Comparison of ENCODE assay signal across 27 cellular contexts in the genomic region with DNA sequence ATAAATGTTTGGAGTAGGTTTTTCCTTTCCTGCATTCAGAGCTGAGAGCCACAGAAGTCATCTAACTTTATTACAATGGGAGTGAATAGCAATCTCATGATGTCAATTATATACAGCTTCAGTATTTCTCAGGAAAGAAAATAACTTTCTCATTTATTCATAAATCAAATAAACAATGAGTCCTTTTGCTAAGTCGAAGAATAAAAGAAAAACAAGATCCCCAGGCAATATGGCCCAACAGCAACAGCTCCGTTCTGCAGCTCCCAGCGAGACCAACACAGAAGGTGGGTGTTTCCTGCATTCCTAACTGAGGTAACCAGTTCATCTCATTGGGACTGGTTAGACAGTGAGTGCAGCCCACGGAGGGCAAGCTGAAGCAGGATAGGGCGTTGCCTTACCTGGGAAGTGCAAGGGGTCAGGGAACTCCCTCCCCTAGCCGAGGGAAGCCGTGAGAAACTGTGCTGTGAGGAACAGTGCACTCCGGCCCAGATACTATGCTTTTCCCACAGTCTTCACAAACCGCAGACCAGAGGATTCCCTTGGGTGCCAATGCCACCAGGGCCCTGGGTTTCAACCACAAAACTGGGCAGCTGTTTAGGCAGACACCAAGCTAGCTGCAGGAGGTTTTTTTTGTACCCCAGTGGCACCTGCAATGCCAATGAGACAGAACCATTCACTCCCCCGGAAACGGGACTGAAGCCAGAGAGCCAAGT.
A peak's percentile ranks its signal among the peaks of the same experiment; 100 is the strongest.
DNase-seq lines count a peak whose midpoint lies in the region; ATAC-seq and TF ChIP-seq lines count a peak whose summit lies in the region.
"Had no signal": no experiment of that assay in that cellular context is flagged by ENCODE, and none has a peak within 500 bp of the region (broad histone marks: within the 10 kb centered on the region; RNA-seq: fewer than 3 reads in every experiment).

No MANE protein-coding gene starts in this region.

- no peaks in the 10 kb centered on the region for H3K27me3 ChIP-seq in RWPE2 (ENCODE audit: insufficient read depth, poor library complexity, severe bottlenecking)
- H3K27me3 ChIP-seq: colonic mucosa, gastroesophageal sphincter had no signal

- ATAC-seq in RWPE2 (ENCODE audit: low read depth): 0 out of 3 replicates have a peak, but pooled peaks have one; percentile 10
- ATAC-seq in esophagus mucosa: peak; percentile 49
- ATAC-seq: activated CD4-positive, CD25-positive, alpha-beta regulatory T cell treated with anti-CD3 and anti-CD28 coated beads, Interleukin-2, amount 50 U/mL, for 24 hours; effector memory CD8-positive, alpha-beta T cell; gastroesophageal sphincter; left lobe of liver; sciatic nerve; stimulated activated naive B cell treated with anti-CD40 and anti-IgM and Interleukin-4, amounts not matched to agents 10 μg/mL and 1 μg/mL and 100 μg/mL, for 72 hours; T-cell had no signal

- H3K36me3 ChIP-seq in RWPE2 (ENCODE audit: low read depth): no peaks in the 10 kb centered on the region
- H3K36me3 ChIP-seq: colonic mucosa, gastroesophageal sphincter, HAP-1, prostate gland had no signal

- peaks cover 4% of the 10 kb centered on the region for H3K4me1 ChIP-seq in RWPE2 (ENCODE audit: insufficient read depth, poor library complexity, severe bottlenecking)
- H3K4me1 ChIP-seq: colonic mucosa, gastroesophageal sphincter, HAP-1, prostate gland had no signal

- H3K4me3 ChIP-seq in RWPE2 (ENCODE audit: severe bottlenecking): no peak overlapping the region
- H3K4me3 ChIP-seq: colonic mucosa, gastroesophageal sphincter, HAP-1, prostate gland had no signal

- no peak for TF ChIP-seq CTCF in RWPE2 (IDR thresholded peaks at IDR 0.05; ENCODE audit: poor library complexity, severe bottlenecking)

- no peaks in the 10 kb centered on the region for H3K9me3 ChIP-seq in RWPE2 (ENCODE audit: severe bottlenecking)
- H3K9me3 ChIP-seq: colonic mucosa, HAP-1, prostate gland had no signal

- H3K27ac ChIP-seq in RWPE2 (ENCODE audit: poor library complexity, severe bottlenecking): no peak overlapping the region
- peak overlapping the region; percentile 12 for H3K27ac ChIP-seq in substantia nigra (ENCODE audit: low read depth, low read length, poor library complexity, severe bottlenecking)
- H3K27ac ChIP-seq: colonic mucosa, gastroesophageal sphincter, prostate gland had no signal

- DNase-seq in HCEC 1CT (peak; percentile 18), RWPE2 (ENCODE audit: low spot score) (no peak), substantia nigra (lab: John Stamatoyannopoulos, UW) (no peak), NCI-H748 (lab: John Stamatoyannopoulos, UW; ENCODE audit: unreplicated experiment) (no peak), NCI-H446 (lab: John Stamatoyannopoulos, UW) (no peak), NCI-H146 treated with DMSO at 0.1 percent for 48 hours (lab: John Stamatoyannopoulos, UW; ENCODE audit: unreplicated experiment) (no peak)
- DNase-seq: activated CD4-positive, alpha-beta T cell treated with anti-CD3 and anti-CD28 coated beads, Interleukin-2, amount 50 U/mL, for 48 hours; activated naive CD4-positive, alpha-beta T cell treated with anti-CD3 and anti-CD28 coated beads for 36 hours; amniotic stem cell; CD4-positive, alpha-beta memory T cell; colonic mucosa; effector memory CD8-positive, alpha-beta T cell; hippocampal formation; mesendoderm; NCI-H1048; NCI-H187; NCI-H69; stimulated activated CD4-positive, alpha-beta T cell treated with anti-CD3 and anti-CD28 coated beads, Interleukin-4, amount 100 ng/mL, for 4 hours; stimulated activated naive B cell treated with anti-CD40 and anti-IgM and Interleukin-4, amounts not matched to agents 10 μg/mL and 1 μg/mL and 100 μg/mL, for 72 hours; T-cell had no signal
